In the genomic region with DNA sequence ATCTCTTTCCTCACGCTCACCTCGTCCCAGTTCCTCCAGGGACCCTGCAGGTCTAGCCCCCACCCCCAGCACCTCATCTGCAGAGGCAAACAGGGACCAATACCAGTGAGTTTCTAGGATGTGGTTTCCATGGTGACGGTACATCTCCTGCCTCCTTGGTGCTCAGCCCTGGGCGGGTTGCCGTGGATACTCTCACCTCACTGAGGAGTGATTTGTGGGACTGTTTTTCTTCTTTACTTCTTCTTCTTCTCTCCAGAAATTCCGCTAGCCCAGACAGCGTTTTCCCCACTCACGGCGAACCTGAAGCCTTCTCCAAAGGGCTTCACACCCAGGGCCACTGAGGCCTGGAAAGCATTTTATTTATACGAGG, we compare ENCODE assay signal across 23 cellular contexts. TPM values are rescaled to one million over a fixed set of nuclear protein-coding genes. Genes with fewer than 3 reads are reported as not detected.
DNase-seq lines count a peak whose midpoint lies in the region; ATAC-seq and TF ChIP-seq lines count a peak whose summit lies in the region.
"Had no signal": no experiment of that assay in that cellular context is flagged by ENCODE, and none has a peak within 500 bp of the region (broad histone marks: within the 10 kb centered on the region; RNA-seq: fewer than 3 reads in every experiment).

No MANE protein-coding gene starts in this region.

- intact Hi-C loops in natural killer cell (cut with micrococcal nuclease), result loop anchor here (10.0 kb wide), 1 partner anchor 270 kb away; no protein-coding TSS in a partner anchor
- intact Hi-C loops in colonic mucosa (cut with DNase I), result loop anchor here (10.0 kb wide), 1 partner anchor 270 kb away; no protein-coding TSS in a partner anchor

- TF ChIP-seq CTCF in natural killer cell (IDR thresholded peaks at IDR 0.05) (no peak), endodermal cell (conservative IDR thresholded peaks at IDR 0.05) (no peak), colonic mucosa (IDR thresholded peaks at IDR 0.05) (no peak)

- H3K9me3 Mint-ChIP-seq in natural killer cell treated with Interleukin-12 subunit alpha and Interleukin-12 subunit beta and Interleukin-15 and Interleukin-18, amount 100 ng/mL, for 72 hours, result no peaks in the 10 kb centered on the region
- H3K9me3 Mint-ChIP-seq in natural killer cell, result no peaks in the 10 kb centered on the region
- H3K9me3 Mint-ChIP-seq in endodermal cell, result no peaks in the 10 kb centered on the region
- H3K9me3 Mint-ChIP-seq in effector memory CD8-positive, alpha-beta T cell, result no peaks in the 10 kb centered on the region
- H3K9me3 Mint-ChIP-seq: activated naive CD4-positive, alpha-beta T cell treated with anti-CD3 and anti-CD28 coated beads, Interleukin-2, amount 50 U/mL, for 24 hours; activated T-helper 1 cell treated with anti-CD3 and anti-CD28 coated beads, Interleukin-12 subunit alpha, Interleukin-12 subunit beta, Interleukin-2, Interleukin-4 antibody, amounts not matched to agents 30 ng/mL and 10 ng/mL and 1 ng/mL, durations not matched to agents 14 hours and 24 hours and 36 hours; CD8-positive, alpha-beta memory T cell; HFFc6; mesothelial cell of epicardium; naive thymus-derived CD8-positive, alpha-beta T cell had no signal

- peak overlapping the region in 1 of 2 donors; percentile 37 for H3K27ac Mint-ChIP-seq in natural killer cell treated with Interleukin-12 subunit alpha and Interleukin-12 subunit beta and Interleukin-15 and Interleukin-18, amount 100 ng/mL, for 72 hours
- H3K27ac Mint-ChIP-seq in natural killer cell, result no peak overlapping the region
- H3K27ac Mint-ChIP-seq in endodermal cell, result no peak overlapping the region
- H3K27ac Mint-ChIP-seq in effector memory CD8-positive, alpha-beta T cell, result no peak overlapping the region
- H3K27ac Mint-ChIP-seq: activated naive CD4-positive, alpha-beta T cell treated with anti-CD3 and anti-CD28 coated beads, Interleukin-2, amount 50 U/mL, for 24 hours; activated T-helper 1 cell treated with anti-CD3 and anti-CD28 coated beads, Interleukin-12 subunit alpha, Interleukin-12 subunit beta, Interleukin-2, Interleukin-4 antibody, amounts not matched to agents 30 ng/mL and 10 ng/mL and 1 ng/mL, durations not matched to agents 14 hours and 24 hours and 36 hours; CD8-positive, alpha-beta memory T cell; HFFc6; WTC11 had no signal

- peaks cover 3% of the 10 kb centered on the region for H3K4me1 ChIP-seq in endodermal cell (ENCODE audit: control insufficient read depth, insufficient read depth, low read length)
- no peaks in the 10 kb centered on the region for H3K4me1 ChIP-seq in colonic mucosa
- H3K4me1 ChIP-seq: heart right ventricle, left ventricle myocardium inferior had no signal

- H3K27ac ChIP-seq in endodermal cell (ENCODE audit: low read depth, low read length) (peak overlapping the region; percentile 81), colonic mucosa (no peak overlapping the region)
- H3K27ac ChIP-seq: heart right ventricle, KMS-11, left ventricle myocardium inferior had no signal

- H3K4me3 ChIP-seq in endodermal cell (ENCODE audit: low read length) (no peak overlapping the region), colonic mucosa (no peak overlapping the region)
- H3K4me3 ChIP-seq: heart right ventricle, left ventricle myocardium inferior had no signal

- H3K9me3 ChIP-seq in endodermal cell (ENCODE audit: control insufficient read depth, low read length), result no peaks in the 10 kb centered on the region
- H3K9me3 ChIP-seq in colonic mucosa, result no peaks in the 10 kb centered on the region
- H3K9me3 ChIP-seq: heart right ventricle, left ventricle myocardium inferior had no signal

- H3K9ac ChIP-seq in endodermal cell (ENCODE audit: extremely low read depth, low read length, poor library complexity, severe bottlenecking), result no peak overlapping the region
- no peak overlapping the region for H3K9ac ChIP-seq in colonic mucosa (ENCODE audit: low read depth in 2 of 2, low read length in 2 of 2)
- H3K9ac ChIP-seq: KMS-11 had no signal

- peak; percentile 28 for DNase-seq in natural killer cell treated with Interleukin-12 subunit alpha and Interleukin-12 subunit beta and Interleukin-15 and Interleukin-18, amount 100 ng/mL, for 72 hours (ENCODE audit: low spot score)
- no peak for DNase-seq in natural killer cell
- peak; percentile 51 for DNase-seq in endodermal cell
- DNase-seq in nucleus accumbens (lab: John Stamatoyannopoulos, UW), result peak in 39 of 56 donors; percentile 4 to 87 (median 59)
- DNase-seq in kidney glomerular epithelial cell (lab: John Stamatoyannopoulos, UW), result no peak
- no peak for DNase-seq in effector memory CD8-positive, alpha-beta T cell
- no peak for DNase-seq in Kasumi-1 (lab: John Stamatoyannopoulos, UW)
- no peak for DNase-seq in colonic mucosa
- DNase-seq: central memory CD4-positive, alpha-beta T cell; DMS153; effector CD4-positive, alpha-beta T cell had no signal

- H3K4me1 Mint-ChIP-seq in natural killer cell treated with Interleukin-12 subunit alpha and Interleukin-12 subunit beta and Interleukin-15 and Interleukin-18, amount 100 ng/mL, for 72 hours (ENCODE audit: low read depth in 2 of 2), result no peaks in the 10 kb centered on the region
- H3K4me1 Mint-ChIP-seq in natural killer cell, result no peaks in the 10 kb centered on the region
- peaks cover 13% of the 10 kb centered on the region for H3K4me1 Mint-ChIP-seq in endodermal cell
- H3K4me1 Mint-ChIP-seq in effector memory CD8-positive, alpha-beta T cell (ENCODE audit: low read depth in 2 of 2), result peaks cover 0 to 2% of the 10 kb centered on the region in 2 donors
- H3K4me1 Mint-ChIP-seq: activated naive CD4-positive, alpha-beta T cell treated with anti-CD3 and anti-CD28 coated beads, Interleukin-2, amount 50 U/mL, for 24 hours; CD8-positive, alpha-beta memory T cell; naive thymus-derived CD8-positive, alpha-beta T cell had no signal

- H3K27me3 ChIP-seq in endodermal cell (ENCODE audit: control insufficient read depth, insufficient read depth, low read length, poor library complexity, severe bottlenecking), result peaks cover 6% of the 10 kb centered on the region
- no peaks in the 10 kb centered on the region for H3K27me3 ChIP-seq in colonic mucosa

- WGBS in endodermal cell (ENCODE audit: insufficient coverage in 1 of 2, insufficient read length in 1 of 2), 2 experiments, result 93 to 95% methylated on average over 2 to 10 of the region's 10 CpGs

- no peaks in the 10 kb centered on the region for H3K36me3 Mint-ChIP-seq in natural killer cell treated with Interleukin-12 subunit alpha and Interleukin-12 subunit beta and Interleukin-15 and Interleukin-18, amount 100 ng/mL, for 72 hours
- no peaks in the 10 kb centered on the region for H3K36me3 Mint-ChIP-seq in natural killer cell
- H3K36me3 Mint-ChIP-seq in endodermal cell (ENCODE audit: low read depth), result no peaks in the 10 kb centered on the region
- H3K36me3 Mint-ChIP-seq in effector memory CD8-positive, alpha-beta T cell (ENCODE audit: insufficient read depth), result no peaks in the 10 kb centered on the region
- H3K36me3 Mint-ChIP-seq: activated naive CD4-positive, alpha-beta T cell treated with anti-CD3 and anti-CD28 coated beads, Interleukin-2, amount 50 U/mL, for 24 hours; CD8-positive, alpha-beta memory T cell; mesothelial cell of epicardium; naive thymus-derived CD8-positive, alpha-beta T cell had no signal

- peaks cover 3 to 13% of the 10 kb centered on the region in 2 donors for H3K27me3 Mint-ChIP-seq in natural killer cell treated with Interleukin-12 subunit alpha and Interleukin-12 subunit beta and Interleukin-15 and Interleukin-18, amount 100 ng/mL, for 72 hours
- H3K27me3 Mint-ChIP-seq in natural killer cell (ENCODE audit: low read depth in 2 of 2) (peaks cover 3 to 8% of the 10 kb centered on the region in 2 donors), endodermal cell (ENCODE audit: insufficient read depth) (peaks cover 21% of the 10 kb centered on the region)
- H3K27me3 Mint-ChIP-seq in effector memory CD8-positive, alpha-beta T cell, result peaks cover 18 to 41% of the 10 kb centered on the region in 2 donors
- H3K27me3 Mint-ChIP-seq: activated naive CD4-positive, alpha-beta T cell treated with anti-CD3 and anti-CD28 coated beads, Interleukin-2, amount 50 U/mL, for 24 hours had no signal

- H3K36me3 ChIP-seq in endodermal cell (ENCODE audit: control insufficient read depth, insufficient read depth, low read length) (no peaks in the 10 kb centered on the region), colonic mucosa (no peaks in the 10 kb centered on the region)
- H3K36me3 ChIP-seq: heart right ventricle, left ventricle myocardium inferior had no signal

- no peak overlapping the region for H3K4me3 Mint-ChIP-seq in natural killer cell treated with Interleukin-12 subunit alpha and Interleukin-12 subunit beta and Interleukin-15 and Interleukin-18, amount 100 ng/mL, for 72 hours
- H3K4me3 Mint-ChIP-seq in natural killer cell (no peak overlapping the region), endodermal cell (no peak overlapping the region)
- H3K4me3 Mint-ChIP-seq in effector memory CD8-positive, alpha-beta T cell, result no peak overlapping the region
- H3K4me3 Mint-ChIP-seq: activated naive CD4-positive, alpha-beta T cell treated with anti-CD3 and anti-CD28 coated beads, Interleukin-2, amount 50 U/mL, for 24 hours; activated T-helper 1 cell treated with anti-CD3 and anti-CD28 coated beads, Interleukin-12 subunit alpha, Interleukin-12 subunit beta, Interleukin-2, Interleukin-4 antibody, amounts not matched to agents 30 ng/mL and 10 ng/mL and 1 ng/mL, durations not matched to agents 14 hours and 24 hours and 36 hours; CD8-positive, alpha-beta memory T cell; HFFc6; mesothelial cell of epicardium; naive thymus-derived CD8-positive, alpha-beta T cell; WTC11 had no signal

- no peak for ATAC-seq in natural killer cell treated with Interleukin-12 subunit alpha and Interleukin-12 subunit beta and Interleukin-15 and Interleukin-18, amount 100 ng/mL, for 72 hours
- no peak for ATAC-seq in natural killer cell
- no peak for ATAC-seq in effector memory CD8-positive, alpha-beta T cell (replicated peaks)
- ATAC-seq: naive thymus-derived CD8-positive, alpha-beta T cell had no signal

RNA-seq across cellular contexts. Expression of a gene that starts 15.2 kb away (rescaled TPM):
- 1 to 10 TPM; 1.1 to 3.0 TPM for total RNA-seq in natural killer cell treated with Interleukin-12 subunit alpha and Interleukin-12 subunit beta and Interleukin-15 and Interleukin-18, amount 100 ng/mL, for 72 hours
- total RNA-seq in natural killer cell, result 1 to 10 TPM in 2 of 3 donors, not detected in 1; 1.1 to 1.3 TPM
- total RNA-seq in endodermal cell, result 10 to 100 TPM; 27.1 to 42.0 TPM
- polyA plus RNA-seq in endodermal cell (2013, experiment 1 of 2), result 12.0 TPM
- 10.8 TPM for polyA plus RNA-seq in endodermal cell (2013, experiment 2 of 2)
- total RNA-seq in colonic mucosa, result 1 to 10 TPM; 4.2 to 4.5 TPM
- total RNA-seq: fibroblast of villous mesenchyme, OCI-LY7 had no signal

Comparison
In these comparisons a context has a peak if more than half of its experiments do, and no peak if none do; other contexts are left out.
1. DNase-seq: peak in natural killer cell treated with Interleukin-12 subunit alpha and Interleukin-12 subunit beta and Interleukin-15 and Interleukin-18, amount 100 ng/mL, for 72 hours (single experiment), endodermal cell (single experiment) and nucleus accumbens (39 of 56); none in natural killer cell (single experiment), kidney glomerular epithelial cell (single experiment), effector memory CD8-positive, alpha-beta T cell (0 of 3), Kasumi-1 (0 of 2) and colonic mucosa (single experiment).
2. RNA of a gene that starts 15.2 kb away (total RNA-seq): 27.1 to 42.0 TPM in endodermal cell; 4.2 to 4.5 TPM in colonic mucosa, 1.1 to 3.0 TPM in natural killer cell treated with Interleukin-12 subunit alpha and Interleukin-12 subunit beta and Interleukin-15 and Interleukin-18, amount 100 ng/mL, for 72 hours and 1.1 to 1.3 TPM in natural killer cell; every median in the first group is over 4 times any median in the second.